In genomic region chr3:4852780-4853748, GRCh38 we compare ENCODE assay signal across 11 cellular contexts.
A peak's percentile ranks its signal among the peaks of the same experiment; 100 is the strongest.
DNase-seq lines count a peak whose midpoint lies in the region; ATAC-seq and TF ChIP-seq lines count a peak whose summit lies in the region.
"Had no signal": no experiment of that assay in that cellular context is flagged by ENCODE, and none has a peak within 500 bp of the region (broad histone marks: within the 10 kb centered on the region; RNA-seq: fewer than 3 reads in every experiment).

No MANE protein-coding gene starts in this region.

- H3K4me3 ChIP-seq in thyroid gland (replicated peaks in 1 of 3) = no peak overlapping the region

- ATAC-seq in HG03432 (IDR thresholded peaks at IDR 0.05; ENCODE audit: unreplicated experiment) = no peak
- no peak for ATAC-seq in HG02588 (IDR thresholded peaks at IDR 0.05; ENCODE audit: unreplicated experiment)

- peaks cover 54% of the 10 kb centered on the region for H3K36me3 Mint-ChIP-seq in activated naive CD4-positive, alpha-beta T cell treated with anti-CD3 and anti-CD28 coated beads, Interleukin-2, amount 10 ng/mL, durations not matched to agents 7 days and 5 days
- no peaks in the 10 kb centered on the region for H3K36me3 Mint-ChIP-seq in activated CD4-positive, alpha-beta memory T cell treated with anti-CD3 and anti-CD28 coated beads for 36 hours

- CTCF ChIA-PET in activated naive CD4-positive, alpha-beta T cell treated with anti-CD3 and anti-CD28 coated beads, Interleukin-2, amount 10 ng/mL, durations not matched to agents 7 days and 5 days (lab: Charles Lee) = interaction anchor here (2.4 to 4.3 kb wide), 2 partner anchors 124 to 142 kb away, joined by 7 to 28 read pairs; no protein-coding TSS in a partner anchor
- CTCF ChIA-PET in activated CD4-positive, alpha-beta memory T cell treated with anti-CD3 and anti-CD28 coated beads for 36 hours (lab: Charles Lee) = interaction anchor here (0.7 to 3.8 kb wide), 4 partner anchors 123 to 141 kb away, joined by 3 to 16 read pairs (median 3); no protein-coding TSS in a partner anchor

- peaks cover 13 to 25% of the 10 kb centered on the region in 2 donors for H3K4me1 ChIP-seq in thyroid gland

- H3K4me3 Mint-ChIP-seq in activated naive CD4-positive, alpha-beta T cell treated with anti-CD3 and anti-CD28 coated beads, Interleukin-2, amount 10 ng/mL, durations not matched to agents 7 days and 5 days = no peak overlapping the region
- H3K4me3 Mint-ChIP-seq in activated CD4-positive, alpha-beta memory T cell treated with anti-CD3 and anti-CD28 coated beads for 36 hours = no peak overlapping the region
- H3K4me3 Mint-ChIP-seq: nephron had no signal

- WGBS in thyroid gland, 2 donors = 82 to 90% methylated on average over 5 of the region's 5 CpGs

- H3K36me3 ChIP-seq in thyroid gland = no peaks in the 10 kb centered on the region

- TF ChIP-seq POLR2A in thyroid gland (IDR thresholded peaks at IDR 0.05) = no peak

- POLR2A ChIA-PET in activated CD4-positive, alpha-beta memory T cell treated with anti-CD3 and anti-CD28 coated beads for 36 hours (lab: Charles Lee) = interaction anchor here (0.9 to 5.0 kb wide), 2 partner anchors 125 to 174 kb away, joined by 4 to 75 read pairs; partner anchors contain the start of gene BHLHE40

- peaks cover 83% of the 10 kb centered on the region for H3K4me1 Mint-ChIP-seq in activated naive CD4-positive, alpha-beta T cell treated with anti-CD3 and anti-CD28 coated beads, Interleukin-2, amount 10 ng/mL, durations not matched to agents 7 days and 5 days
- peaks cover 79% of the 10 kb centered on the region for H3K4me1 Mint-ChIP-seq in activated CD4-positive, alpha-beta memory T cell treated with anti-CD3 and anti-CD28 coated beads for 36 hours (ENCODE audit: low read depth)

- intact Hi-C loops in activated CD4-positive, alpha-beta memory T cell treated with anti-CD3 and anti-CD28 coated beads for 36 hours (cut with micrococcal nuclease) = no loop called here
- intact Hi-C loops in thyroid gland (cut with DNase I) = no loop called here

- H3K27me3 ChIP-seq in thyroid gland = no peaks in the 10 kb centered on the region

- DNase-seq in activated naive CD4-positive, alpha-beta T cell treated with anti-CD3 and anti-CD28 coated beads, Interleukin-2, amount 10 ng/mL, durations not matched to agents 7 days and 5 days = no peak
- no peak for DNase-seq in activated naive CD4-positive, alpha-beta T cell treated with Interleukin-2 at 50 U/mL for 16 hours
- DNase-seq in activated CD4-positive, alpha-beta memory T cell treated with anti-CD3 and anti-CD28 coated beads for 36 hours = no peak
- DNase-seq in foreskin melanocyte (peak; percentile 50), thyroid gland (no peak), substantia nigra (lab: John Stamatoyannopoulos, UW) (no peak)
- DNase-seq: NCI-H524 treated with DMSO at 0.1 percent for 48 hours, small intestine had no signal

- H3K27ac Mint-ChIP-seq in activated naive CD4-positive, alpha-beta T cell treated with anti-CD3 and anti-CD28 coated beads, Interleukin-2, amount 10 ng/mL, durations not matched to agents 7 days and 5 days = peak overlapping the region; percentile 22
- peak overlapping the region; percentile 66 for H3K27ac Mint-ChIP-seq in activated CD4-positive, alpha-beta memory T cell treated with anti-CD3 and anti-CD28 coated beads for 36 hours
- H3K27ac Mint-ChIP-seq: nephron had no signal

- H3K27ac ChIP-seq in thyroid gland (peak overlapping the region in 2 of 3 donors; percentile 37 to 66), substantia nigra (ENCODE audit: low read depth, low read length, poor library complexity, severe bottlenecking) (no peak overlapping the region)

- peaks cover 11% of the 10 kb centered on the region for H3K9me3 Mint-ChIP-seq in activated naive CD4-positive, alpha-beta T cell treated with anti-CD3 and anti-CD28 coated beads, Interleukin-2, amount 10 ng/mL, durations not matched to agents 7 days and 5 days
- H3K9me3 Mint-ChIP-seq in activated CD4-positive, alpha-beta memory T cell treated with anti-CD3 and anti-CD28 coated beads for 36 hours = no peaks in the 10 kb centered on the region
- H3K9me3 Mint-ChIP-seq: nephron had no signal

- no peaks in the 10 kb centered on the region for H3K27me3 Mint-ChIP-seq in activated naive CD4-positive, alpha-beta T cell treated with anti-CD3 and anti-CD28 coated beads, Interleukin-2, amount 10 ng/mL, durations not matched to agents 7 days and 5 days
- no peaks in the 10 kb centered on the region for H3K27me3 Mint-ChIP-seq in activated CD4-positive, alpha-beta memory T cell treated with anti-CD3 and anti-CD28 coated beads for 36 hours

- H3K9me3 ChIP-seq in thyroid gland = no peaks in the 10 kb centered on the region

- no peak for TF ChIP-seq CTCF in thyroid gland (IDR thresholded peaks at IDR 0.05)
